Comparison of ENCODE assay signal across 16 cellular contexts in genomic region chr14:63652406-63652805, GRCh38.
"Had no signal": no experiment of that assay in that cellular context is flagged by ENCODE, and none has a peak within 500 bp of the region (broad histone marks: within the 10 kb centered on the region; RNA-seq: fewer than 3 reads in every experiment).

No MANE protein-coding gene starts in this region.

- H3K4me3 Mint-ChIP-seq: naive B cell; stimulated activated memory B cell treated with anti-CD40 and anti-IgM and Interleukin-4, amounts not matched to agents 10 μg/mL and 1 μg/mL and 100 μg/mL, for 72 hours had no signal

- H3K4me1 ChIP-seq: left ventricle myocardium inferior, tibial nerve, vagina had no signal

- DNase-seq: activated CD8-positive, alpha-beta memory T cell treated with anti-CD3 and anti-CD28 coated beads, Interleukin-2, amount 50 U/mL, for 4 hours; anterior cingulate cortex; brain microvascular endothelial cell; cortex of kidney; effector CD4-positive, alpha-beta T cell; foreskin fibroblast; glutamatergic neuron; hypothalamus; left ventricle myocardium inferior; naive B cell; stimulated activated CD4-positive, alpha-beta T cell treated with anti-CD3 and anti-CD28 coated beads, Interleukin-2, amount 100 ng/mL, for 24 hours; substantia nigra; WERI-Rb-1 had no signal

- H3K27me3 Mint-ChIP-seq: naive B cell; stimulated activated memory B cell treated with anti-CD40 and anti-IgM and Interleukin-4, amounts not matched to agents 10 μg/mL and 1 μg/mL and 100 μg/mL, for 72 hours had no signal

- H3K27ac ChIP-seq: brain microvascular endothelial cell, left ventricle myocardium inferior, tibial nerve, vagina, WERI-Rb-1 had no signal

- H3K4me3 ChIP-seq: left ventricle myocardium inferior, tibial nerve, vagina had no signal

- H3K36me3 ChIP-seq: brain microvascular endothelial cell, left ventricle myocardium inferior, WERI-Rb-1 had no signal

- H3K27me3 ChIP-seq: brain microvascular endothelial cell, tibial nerve, vagina had no signal

- H3K27ac Mint-ChIP-seq: stimulated activated memory B cell treated with anti-CD40 and anti-IgM and Interleukin-4, amounts not matched to agents 10 μg/mL and 1 μg/mL and 100 μg/mL, for 72 hours had no signal

- ATAC-seq: stimulated activated memory B cell treated with anti-CD40 and anti-IgM and Interleukin-4, amounts not matched to agents 10 μg/mL and 1 μg/mL and 100 μg/mL, for 72 hours had no signal

- H3K9me3 Mint-ChIP-seq: naive B cell; stimulated activated memory B cell treated with anti-CD40 and anti-IgM and Interleukin-4, amounts not matched to agents 10 μg/mL and 1 μg/mL and 100 μg/mL, for 72 hours had no signal

- H3K9me3 ChIP-seq: left ventricle myocardium inferior, tibial nerve, vagina had no signal
